Comparison of ENCODE assay signal across 11 cellular contexts in the genomic region with DNA sequence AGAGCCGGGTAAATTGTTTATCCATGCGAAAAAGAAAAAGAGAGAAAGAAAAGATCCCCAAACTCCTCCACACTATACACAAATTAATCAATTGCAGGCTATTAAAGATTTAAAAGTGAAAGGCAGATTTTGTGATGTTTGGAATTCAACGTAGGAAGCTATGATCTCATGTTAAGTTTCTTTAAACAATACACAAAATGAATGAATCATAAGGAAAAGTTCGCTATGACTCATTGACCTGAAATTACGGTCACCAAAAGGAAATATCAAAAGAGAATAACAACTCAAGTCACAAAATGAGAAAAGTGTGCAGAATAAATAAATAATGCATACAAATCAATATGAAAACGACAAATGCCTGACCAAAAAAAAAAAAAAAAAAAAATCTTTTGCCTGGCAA. TPM values are rescaled to one million over a fixed set of nuclear protein-coding genes. Genes with fewer than 3 reads are reported as not detected.
DNase-seq lines count a peak whose midpoint lies in the region; ATAC-seq and FAIRE-seq lines count a peak whose summit lies in the region.
"Had no signal": no experiment of that assay in that cellular context is flagged by ENCODE, and none has a peak within 500 bp of the region (broad histone marks: within the 10 kb centered on the region; RNA-seq: fewer than 3 reads in every experiment).

No MANE protein-coding gene starts in this region.

- no peaks in the 10 kb centered on the region for H3K27me3 ChIP-seq in mesenchymal stem cell (ENCODE audit: control insufficient read depth in 1 of 2, insufficient read depth in 1 of 2, low read length in 2 of 2)

- no peaks in the 10 kb centered on the region for H3K9me3 ChIP-seq in mesenchymal stem cell (ENCODE audit: control insufficient read depth, low read length)

- H3K4ac ChIP-seq in mesenchymal stem cell (ENCODE audit: low read depth in 1 of 2, low read length in 2 of 2): no peak overlapping the region

- no peak overlapping the region for H2BK5ac ChIP-seq in mesenchymal stem cell (ENCODE audit: low read depth, low read length, poor library complexity, severe bottlenecking)

- H3K23ac ChIP-seq in mesenchymal stem cell (ENCODE audit: low read length in 2 of 2): no peak overlapping the region

- no peak for FAIRE-seq in urothelium cell line (lab: Jason Lieb, UNC)
- FAIRE-seq: colon had no signal

- no peak overlapping the region for H2AK5ac ChIP-seq in mesenchymal stem cell (ENCODE audit: low read length, severe bottlenecking)

- no peak overlapping the region for H3K14ac ChIP-seq in mesenchymal stem cell (ENCODE audit: low read length in 2 of 2)

- H3K27ac ChIP-seq in mesenchymal stem cell (ENCODE audit: low read length, poor library complexity, severe bottlenecking): peak overlapping the region; percentile 81

- H3K4me3 ChIP-seq in mesenchymal stem cell (ENCODE audit: insufficient read depth in 1 of 2, low read depth in 1 of 2, low read length in 2 of 2): no peak overlapping the region

- H2AFZ ChIP-seq in mesenchymal stem cell (ENCODE audit: low read depth, low read length): no peak overlapping the region

- no peaks in the 10 kb centered on the region for H3K79me1 ChIP-seq in mesenchymal stem cell (replicated peaks; ENCODE audit: low read length, poor library complexity, severe bottlenecking)

- H4K91ac ChIP-seq in mesenchymal stem cell (ENCODE audit: low read length): no peak overlapping the region

- H4K8ac ChIP-seq in mesenchymal stem cell (ENCODE audit: low read length): no peak overlapping the region

- no peak overlapping the region for H3K18ac ChIP-seq in mesenchymal stem cell (ENCODE audit: low read depth in 1 of 2, low read length in 2 of 2)

- no peak overlapping the region for H2BK12ac ChIP-seq in mesenchymal stem cell (ENCODE audit: low read length in 2 of 2)

- WGBS in mesenchymal stem cell: no CpG with 5 or more reads among the region's 6 CpGs

- peak; percentile 14 for DNase-seq in DMS53 treated with DMSO at 0.1 percent for 48 hours (lab: John Stamatoyannopoulos, UW; ENCODE audit: unreplicated experiment)
- DNase-seq in HT-29 (ENCODE audit: low spot score): peak; percentile 45
- DNase-seq in amniotic stem cell (lab: John Stamatoyannopoulos, UW): peak; percentile 7
- peak; percentile 72 for DNase-seq in mesenchymal stem cell
- DNase-seq in urothelium cell line (ENCODE audit: low spot score): no peak
- DNase-seq in stimulated activated CD4-positive, alpha-beta T cell treated with anti-CD3 and anti-CD28 coated beads, Interleukin-2, amount 100 ng/mL, for 48 hours: no peak
- DNase-seq in NCI-H82 treated with DMSO at 0.1 percent for 48 hours (lab: John Stamatoyannopoulos, UW; ENCODE audit: unreplicated experiment): no peak
- DNase-seq: hippocampal formation, NCI-H2171 treated with DMSO at 0.1 percent for 48 hours had no signal

- no peak overlapping the region for H2BK15ac ChIP-seq in mesenchymal stem cell (ENCODE audit: low read depth, poor library complexity, severe bottlenecking)

- peaks cover 1% of the 10 kb centered on the region for H3K4me1 ChIP-seq in mesenchymal stem cell (ENCODE audit: control insufficient read depth, insufficient read depth, low read depth, low read length)

- no peak overlapping the region for H3K4me2 ChIP-seq in mesenchymal stem cell (ENCODE audit: low read length, poor library complexity, severe bottlenecking)

- ATAC-seq in GM21526 (IDR thresholded peaks at IDR 0.05; ENCODE audit: low FRiP score, unreplicated experiment): no peak

- H3K36me3 ChIP-seq in mesenchymal stem cell (ENCODE audit: control insufficient read depth in 1 of 2, insufficient read depth in 2 of 2, low read depth in 1 of 2, low read length in 2 of 2): no peaks in the 10 kb centered on the region

- H2BK120ac ChIP-seq in mesenchymal stem cell (ENCODE audit: low read depth, low read length): no peak overlapping the region

- H3K9ac ChIP-seq in mesenchymal stem cell (ENCODE audit: low read length): no peak overlapping the region

RNA-seq across cellular contexts. Expression of a gene that starts 28.6 kb away (rescaled TPM):
- not detected in 2 replicates for total RNA-seq in HT-29 (2014; rRNA removed; shearing (Covaris generic))
- polyA plus RNA-seq in mesenchymal stem cell (2013, experiment 1 of 2): not detected
- not detected for polyA plus RNA-seq in mesenchymal stem cell (2013, experiment 2 of 2)

Comparison
In these comparisons a context has a peak if more than half of its experiments do, and no peak if none do; other contexts are left out.
1. DNase-seq: peak in DMS53 treated with DMSO at 0.1 percent for 48 hours (single experiment), HT-29 (single experiment), amniotic stem cell (single experiment) and mesenchymal stem cell (single experiment); none in urothelium cell line (single experiment), stimulated activated CD4-positive, alpha-beta T cell treated with anti-CD3 and anti-CD28 coated beads, Interleukin-2, amount 100 ng/mL, for 48 hours (0 of 2) and NCI-H82 treated with DMSO at 0.1 percent for 48 hours (single experiment).